ENCODE assay signal across 1 cellular context in genomic region chr1:21921100-21921875, GRCh38.
TF ChIP-seq lines count a peak whose summit lies in the region.

No MANE protein-coding gene starts in this region.

TF ChIP-seq in HepG2, 621 proteins besides CTCF, POLR2A, EP300 and RAD21 (continued from another document):
- TF ChIP-seq, protein P1, sequence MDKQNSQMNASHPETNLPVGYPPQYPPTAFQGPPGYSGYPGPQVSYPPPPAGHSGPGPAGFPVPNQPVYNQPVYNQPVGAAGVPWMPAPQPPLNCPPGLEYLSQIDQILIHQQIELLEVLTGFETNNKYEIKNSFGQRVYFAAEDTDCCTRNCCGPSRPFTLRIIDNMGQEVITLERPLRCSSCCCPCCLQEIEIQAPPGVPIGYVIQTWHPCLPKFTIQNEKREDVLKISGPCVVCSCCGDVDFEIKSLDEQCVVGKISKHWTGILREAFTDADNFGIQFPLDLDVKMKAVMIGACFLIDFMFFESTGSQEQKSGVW (CRISPR knock-in tag; IDR thresholded peaks at IDR 0.05; ENCODE audit: borderline replicate concordance): no peak
- TF ChIP-seq SALL1 (CRISPR knock-in tag; IDR thresholded peaks at IDR 0.05) (peak; percentile 71), TARDBP (CRISPR knock-in tag; IDR thresholded peaks at IDR 0.05) (peak; percentile 46; the same call in 1 of the 2 replicates), FOXC1 (CRISPR knock-in tag; IDR thresholded peaks at IDR 0.05; ENCODE audit: borderline replicate concordance) (peak; percentile 37; the same call in 1 of the 2 replicates), ZNF704 (CRISPR knock-in tag; IDR thresholded peaks at IDR 0.05; ENCODE audit: borderline replicate concordance) (0 out of 2 replicates have a peak, but pooled peaks have one; percentile 40), ZNF672 (CRISPR knock-in tag; IDR thresholded peaks at IDR 0.05) (no peak), DR1 (CRISPR knock-in tag; IDR thresholded peaks at IDR 0.05) (0 out of 2 replicates have a peak, but pooled peaks have one; percentile 36), SAFB2 (CRISPR knock-in tag; IDR thresholded peaks at IDR 0.05; ENCODE audit: borderline replicate concordance, low read depth) (no peak), TSC22D2 (CRISPR knock-in tag; IDR thresholded peaks at IDR 0.05; ENCODE audit: borderline replicate concordance) (no peak), ESRRA (CRISPR knock-in tag; IDR thresholded peaks at IDR 0.05; ENCODE audit: low read depth) (no peak), ISL2 (CRISPR knock-in tag; IDR thresholded peaks at IDR 0.05) (peak; percentile 13; the same call in 1 of the 2 replicates), SOX13 (IDR thresholded peaks at IDR 0.05) (no peak), SOX13 (CRISPR knock-in tag; conservative IDR thresholded peaks at IDR 0.05 in 1 of 2, IDR thresholded peaks at IDR 0.05 in 1 of 2) (peak in 1 of 2 experiments; percentile 14; a peak in 1 of 4 replicates), ZNF350 (CRISPR knock-in tag; IDR thresholded peaks at IDR 0.05; ENCODE audit: borderline replicate concordance, low read depth) (no peak; the same call in 1 of the 2 replicates), ZNF501 (CRISPR knock-in tag; IDR thresholded peaks at IDR 0.05) (peak; percentile 51; the same call in 1 of the 2 replicates), PRDM10 (CRISPR knock-in tag; IDR thresholded peaks at IDR 0.05; ENCODE audit: low read depth) (no peak), ZNF788 (CRISPR knock-in tag; IDR thresholded peaks at IDR 0.05; ENCODE audit: borderline replicate concordance) (peak; percentile 41; the same call in 1 of the 2 replicates), KDM6A (CRISPR knock-in tag; IDR thresholded peaks at IDR 0.05; ENCODE audit: low read depth) (peak; percentile 11; the same call in 1 of the 2 replicates), FOXA1 (IDR thresholded peaks at IDR 0.05) (no peak), FOXA1 (CRISPR knock-in tag; IDR thresholded peaks at IDR 0.05) (peak; percentile 2; the same call in 1 of the 2 replicates), DNMT1 (CRISPR knock-in tag; IDR thresholded peaks at IDR 0.05) (no peak), ZFX (CRISPR knock-in tag; IDR thresholded peaks at IDR 0.05; ENCODE audit: low read depth) (peak; percentile 57), JDP2 (CRISPR knock-in tag; IDR thresholded peaks at IDR 0.05; ENCODE audit: borderline replicate concordance) (no peak), NR2C2 (CRISPR knock-in tag; IDR thresholded peaks at IDR 0.05; ENCODE audit: borderline replicate concordance) (no peak), ZNF792 (CRISPR knock-in tag; IDR thresholded peaks at IDR 0.05) (no peak), ZNF503 (CRISPR knock-in tag; IDR thresholded peaks at IDR 0.05) (no peak), SETDB1 (CRISPR knock-in tag; IDR thresholded peaks at IDR 0.05; ENCODE audit: borderline replicate concordance) (no peak), NFE2L2 (IDR thresholded peaks at IDR 0.05; ENCODE audit: low read length) (no peak), HMGXB4 (CRISPR knock-in tag; IDR thresholded peaks at IDR 0.05; ENCODE audit: borderline replicate concordance in 1 of 2, low read depth in 1 of 2) (0 out of 4 replicates have a peak, but pooled peaks have one; percentile 3 to 12), SNAPC5 (CRISPR knock-in tag; IDR thresholded peaks at IDR 0.05; ENCODE audit: borderline replicate concordance) (no peak), RFXANK (CRISPR knock-in tag; IDR thresholded peaks at IDR 0.05) (no peak), RARA (CRISPR knock-in tag; IDR thresholded peaks at IDR 0.05) (0 out of 2 replicates have a peak, but pooled peaks have one; percentile 16), ZNF790 (CRISPR knock-in tag; IDR thresholded peaks at IDR 0.05; ENCODE audit: borderline replicate concordance) (no peak), ZNF709 (CRISPR knock-in tag; IDR thresholded peaks at IDR 0.05) (0 out of 2 replicates have a peak, but pooled peaks have one; percentile 23), ZNF44 (CRISPR knock-in tag; IDR thresholded peaks at IDR 0.05) (0 out of 2 replicates have a peak, but pooled peaks have one; percentile 37)
- TF ChIP-seq, protein P2, sequence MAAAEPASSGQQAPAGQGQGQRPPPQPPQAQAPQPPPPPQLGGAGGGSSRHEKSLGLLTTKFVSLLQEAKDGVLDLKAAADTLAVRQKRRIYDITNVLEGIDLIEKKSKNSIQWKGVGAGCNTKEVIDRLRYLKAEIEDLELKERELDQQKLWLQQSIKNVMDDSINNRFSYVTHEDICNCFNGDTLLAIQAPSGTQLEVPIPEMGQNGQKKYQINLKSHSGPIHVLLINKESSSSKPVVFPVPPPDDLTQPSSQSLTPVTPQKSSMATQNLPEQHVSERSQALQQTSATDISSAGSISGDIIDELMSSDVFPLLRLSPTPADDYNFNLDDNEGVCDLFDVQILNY (CRISPR knock-in tag; conservative IDR thresholded peaks at IDR 0.05): no peak
- TF ChIP-seq, protein P3, sequence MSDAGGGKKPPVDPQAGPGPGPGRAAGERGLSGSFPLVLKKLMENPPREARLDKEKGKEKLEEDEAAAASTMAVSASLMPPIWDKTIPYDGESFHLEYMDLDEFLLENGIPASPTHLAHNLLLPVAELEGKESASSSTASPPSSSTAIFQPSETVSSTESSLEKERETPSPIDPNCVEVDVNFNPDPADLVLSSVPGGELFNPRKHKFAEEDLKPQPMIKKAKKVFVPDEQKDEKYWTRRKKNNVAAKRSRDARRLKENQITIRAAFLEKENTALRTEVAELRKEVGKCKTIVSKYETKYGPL (CRISPR knock-in tag; IDR thresholded peaks at IDR 0.05): no peak
- TF ChIP-seq, protein P4, sequence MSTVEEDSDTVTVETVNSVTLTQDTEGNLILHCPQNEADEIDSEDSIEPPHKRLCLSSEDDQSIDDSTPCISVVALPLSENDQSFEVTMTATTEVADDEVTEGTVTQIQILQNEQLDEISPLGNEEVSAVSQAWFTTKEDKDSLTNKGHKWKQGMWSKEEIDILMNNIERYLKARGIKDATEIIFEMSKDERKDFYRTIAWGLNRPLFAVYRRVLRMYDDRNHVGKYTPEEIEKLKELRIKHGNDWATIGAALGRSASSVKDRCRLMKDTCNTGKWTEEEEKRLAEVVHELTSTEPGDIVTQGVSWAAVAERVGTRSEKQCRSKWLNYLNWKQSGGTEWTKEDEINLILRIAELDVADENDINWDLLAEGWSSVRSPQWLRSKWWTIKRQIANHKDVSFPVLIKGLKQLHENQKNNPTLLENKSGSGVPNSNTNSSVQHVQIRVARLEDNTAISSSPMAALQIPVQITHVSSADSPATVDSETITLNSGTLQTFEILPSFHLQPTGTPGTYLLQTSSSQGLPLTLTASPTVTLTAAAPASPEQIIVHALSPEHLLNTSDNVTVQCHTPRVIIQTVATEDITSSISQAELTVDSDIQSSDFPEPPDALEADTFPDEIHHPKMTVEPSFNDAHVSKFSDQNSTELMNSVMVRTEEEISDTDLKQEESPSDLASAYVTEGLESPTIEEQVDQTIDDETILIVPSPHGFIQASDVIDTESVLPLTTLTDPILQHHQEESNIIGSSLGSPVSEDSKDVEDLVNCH (CRISPR knock-in tag; IDR thresholded peaks at IDR 0.05): no peak
